ENCODE assay signal across 34 cellular contexts in the genomic region with DNA sequence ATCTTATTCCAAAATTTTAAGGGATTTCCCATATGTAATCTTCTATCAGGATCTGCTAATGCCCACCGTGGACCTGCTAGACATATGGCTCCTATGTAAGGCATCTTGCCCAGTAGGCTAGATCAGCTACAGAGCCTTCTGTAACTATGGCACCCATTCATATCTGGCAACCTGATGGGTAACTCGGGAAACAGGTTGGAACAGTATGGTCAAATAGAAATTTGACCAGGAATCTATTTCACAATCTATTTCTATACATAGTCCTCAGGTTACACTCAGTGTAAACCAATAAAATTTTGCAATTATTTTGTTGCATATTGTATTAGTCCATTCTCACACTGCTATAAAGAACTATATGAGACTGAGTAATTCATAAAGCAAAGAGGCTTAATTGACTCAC.
"Had no signal": no experiment of that assay in that cellular context is flagged by ENCODE, and none has a peak within 500 bp of the region (broad histone marks: within the 10 kb centered on the region; RNA-seq: fewer than 3 reads in every experiment).

No MANE protein-coding gene starts in this region.

- H3K27ac ChIP-seq: adrenal gland, body of pancreas, epithelial cell of prostate, esophagus squamous epithelium, gastroesophageal sphincter, heart right ventricle, VCaP had no signal

- H3K9me3 ChIP-seq: adrenal gland, body of pancreas, esophagus squamous epithelium, gastroesophageal sphincter had no signal

- H3K4me3 ChIP-seq: adrenal gland, body of pancreas, esophagus squamous epithelium, gastroesophageal sphincter, heart right ventricle had no signal

- FAIRE-seq: colon, endothelial cell of umbilical vein, TTC549 had no signal

- H3K4me1 ChIP-seq: adrenal gland, body of pancreas, esophagus squamous epithelium, gastroesophageal sphincter, heart right ventricle had no signal

- ATAC-seq: activated naive CD8-positive, alpha-beta T cell treated with anti-CD3 and anti-CD28 coated beads, Interleukin-2, amount 50 U/mL, for 24 hours; activated T-helper 17 cell treated with anti-CD3 and anti-CD28 coated beads, Interleukin-2, amount 50 U/mL, for 72 hours; body of pancreas; effector memory CD8-positive, alpha-beta T cell; gastroesophageal sphincter; heart right ventricle; WTC11 had no signal

- H3K36me3 ChIP-seq: adrenal gland, esophagus squamous epithelium, gastroesophageal sphincter, heart right ventricle had no signal

- H3K27me3 ChIP-seq: adrenal gland, body of pancreas, esophagus squamous epithelium, gastroesophageal sphincter, heart right ventricle had no signal

- DNase-seq: activated CD4-positive, alpha-beta memory T cell treated with anti-CD3 and anti-CD28 coated beads, Interleukin-2, amount 10 ng/mL, durations not matched to agents 7 days and 5 days; activated CD4-positive, alpha-beta T cell treated with anti-CD3 and anti-CD28 coated beads for 1 hour; activated CD4-positive, alpha-beta T cell treated with anti-CD3 and anti-CD28 coated beads for 4 hours; activated CD4-positive, alpha-beta T cell treated with anti-CD3 and anti-CD28 coated beads, Interleukin-2, amount 10 ng/mL, durations not matched to agents 7 days and 5 days; activated CD4-positive, alpha-beta T cell treated with anti-CD3 and anti-CD28 coated beads, Interleukin-2, amount 50 U/mL, for 4 hours; activated CD8-positive, alpha-beta memory T cell treated with anti-CD3 and anti-CD28 coated beads, Interleukin-2, amount 50 U/mL, for 48 hours; activated effector memory CD4-positive, alpha-beta T cell treated with Interleukin-2 at 50 U/mL for 16 hours; activated gamma-delta T cell treated with Interleukin-2 at 50 U/mL for 16 hours; activated naive CD4-positive, alpha-beta T cell treated with anti-CD3 and anti-CD28 coated beads for 36 hours; activated naive CD8-positive, alpha-beta T cell treated with anti-CD3 and anti-CD28 coated beads for 36 hours; activated naive CD8-positive, alpha-beta T cell treated with anti-CD3 and anti-CD28 coated beads, Interleukin-2, amount 50 U/mL, for 24 hours; activated T-cell treated with anti-CD3 and anti-CD28 coated beads for 4 hours; activated T-cell treated with anti-CD3 and anti-CD28 coated beads, Interleukin-2, amount 50 U/mL, for 24 hours; adrenal gland; amygdala; aorta; body of pancreas; caudate nucleus; cortex of kidney; dermis blood vessel endothelial cell; effector CD4-positive, alpha-beta T cell; effector memory CD8-positive, alpha-beta T cell; esophagus squamous epithelium; foreskin melanocyte; heart right ventricle; T-helper 2 cell had no signal
